9 cellular contexts compared by ENCODE assay signal in the genomic region with DNA sequence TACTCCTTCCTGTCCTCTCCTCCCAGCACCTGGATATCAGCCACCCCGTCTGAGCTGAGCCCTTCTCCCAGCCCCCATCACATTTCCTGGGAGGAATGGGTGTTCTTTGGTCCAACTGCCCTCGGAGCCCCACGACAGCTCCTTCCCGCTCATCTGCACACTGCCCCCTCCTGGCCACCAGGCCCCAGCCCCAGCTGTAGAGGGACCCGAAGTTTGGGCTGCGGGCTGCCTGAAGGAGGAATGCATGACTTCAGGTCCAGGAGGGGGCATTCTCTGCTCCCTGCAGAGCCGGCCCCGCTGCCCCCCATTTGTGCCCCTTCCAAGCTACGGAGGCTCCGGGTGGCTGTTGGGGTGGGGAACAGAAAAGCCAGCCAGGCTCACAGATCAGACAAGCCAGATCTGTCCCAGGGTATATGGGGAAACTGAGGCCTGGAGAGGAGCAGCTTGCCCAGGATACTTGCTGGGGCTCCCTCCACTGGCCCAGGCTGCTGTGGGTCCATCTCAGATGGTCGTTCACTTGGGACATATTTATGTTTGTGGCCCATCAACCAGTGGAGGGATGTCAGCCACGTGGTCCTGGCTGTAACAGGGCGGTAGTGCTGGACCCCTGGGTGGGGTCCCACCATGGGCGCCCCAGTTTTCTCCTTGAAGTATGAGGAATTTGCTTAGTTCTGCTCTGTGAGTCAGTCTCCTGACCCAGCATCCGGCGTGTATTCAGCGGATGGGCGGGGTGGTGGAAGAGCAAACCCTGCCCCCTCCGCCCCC. TPM values are rescaled to one million over a fixed set of nuclear protein-coding genes. Genes with fewer than 3 reads are reported as not detected.
DNase-seq lines count a peak whose midpoint lies in the region; FAIRE-seq and TF ChIP-seq lines count a peak whose summit lies in the region.
"Had no signal": no experiment of that assay in that cellular context is flagged by ENCODE, and none has a peak within 500 bp of the region (broad histone marks: within the 10 kb centered on the region; RNA-seq: fewer than 3 reads in every experiment).

No MANE protein-coding gene starts in this region.

- H3K36me3 Mint-ChIP-seq in neural progenitor cell = peaks cover 6% of the 10 kb centered on the region

- H3K27me3 Mint-ChIP-seq in neural progenitor cell (ENCODE audit: insufficient read depth, low read depth) = peaks cover 5% of the 10 kb centered on the region

- peaks cover 86% of the 10 kb centered on the region for H4K20me1 ChIP-seq in neural progenitor cell (ENCODE audit: low read depth)

- TF ChIP-seq CTCF in LNCaP clone FGC (IDR thresholded peaks at IDR 0.05; ENCODE audit: control insufficient read depth, extremely low read depth, insufficient read depth) = peak; percentile 67
- peak; percentile 78 for TF ChIP-seq CTCF in neural progenitor cell (IDR thresholded peaks at IDR 0.05)
- TF ChIP-seq CTCF in lower leg skin (IDR thresholded peaks at IDR 0.05) = no peak

- no peaks in the 10 kb centered on the region for H3K9me3 Mint-ChIP-seq in neural progenitor cell

- peaks cover 4% of the 10 kb centered on the region for H3F3A ChIP-seq in neural progenitor cell (ENCODE audit: low read depth)

- DNase-seq in NCI-H2227 (lab: John Stamatoyannopoulos, UW; ENCODE audit: unreplicated experiment) (peak; percentile 18), NCI-H2227 treated with DMSO at 0.1 percent for 48 hours (lab: John Stamatoyannopoulos, UW) (no peak), LNCaP clone FGC (ENCODE audit: low read depth) (no peak), ecto neural progenitor cell (ENCODE audit: low spot score) (peak; percentile 76), neural progenitor cell (ENCODE audit: low spot score) (peak; percentile 73), lower leg skin (ENCODE audit: low spot score in 2 of 2) (no peak), GM19239 (ENCODE audit: insufficient read length, low spot score) (no peak), NCI-H2171 treated with DMSO at 0.1 percent for 48 hours (lab: John Stamatoyannopoulos, UW) (no peak)

- FAIRE-seq in GM19239 (lab: Jason Lieb, UNC) = no peak
- FAIRE-seq: G401.6 had no signal

- H3K27ac ChIP-seq in neural progenitor cell = no peak overlapping the region

- no peak overlapping the region for H3K4me3 ChIP-seq in LNCaP clone FGC (ENCODE audit: low read depth, low read length)
- H3K4me3 ChIP-seq in neural progenitor cell = no peak overlapping the region
- H3K4me3 ChIP-seq in lower leg skin (ENCODE audit: low read depth, poor library complexity, severe bottlenecking) = no peak overlapping the region

- no peak overlapping the region for H2AFZ ChIP-seq in neural progenitor cell (replicated peaks)

- no peaks in the 10 kb centered on the region for H3K79me2 ChIP-seq in neural progenitor cell (ENCODE audit: low read depth)

- no peaks in the 10 kb centered on the region for H3K27me3 ChIP-seq in neural progenitor cell

- peaks cover 19% of the 10 kb centered on the region for H3K4me1 Mint-ChIP-seq in neural progenitor cell

- intact Hi-C loops in lower leg skin (cut with DNase I; ENCODE audit: low total_unique reads) = loop anchor here (5.0 kb wide), 2 partner anchors 132 to 313 kb away; no protein-coding TSS in a partner anchor

- H3K4me3 Mint-ChIP-seq in neural progenitor cell = no peak overlapping the region

- TF ChIP-seq POLR2A in lower leg skin (IDR thresholded peaks at IDR 0.05) = no peak

- no peaks in the 10 kb centered on the region for H3K9me3 ChIP-seq in neural progenitor cell (ENCODE audit: low read depth)

- H3K9ac ChIP-seq in neural progenitor cell = no peak overlapping the region

- H3K4me2 ChIP-seq in neural progenitor cell = no peak overlapping the region

- no peak overlapping the region for H3K27ac Mint-ChIP-seq in neural progenitor cell

- 74 to 83% methylated on average over 17 to 19 of the region's 19 CpGs for WGBS in lower leg skin, 2 donors

- no peaks in the 10 kb centered on the region for H3K4me1 ChIP-seq in neural progenitor cell

- no peaks in the 10 kb centered on the region for H3K36me3 ChIP-seq in neural progenitor cell

RNA-seq across cellular contexts. Expression of a gene that starts 33.1 kb away (rescaled TPM):
- total RNA-seq in neural progenitor cell (ENCODE audit: low replicate concordance) = 24.3 and 41.7 TPM in 2 replicates
- total RNA-seq in lower leg skin = 10 to 100 TPM; 42.5 to 68.0 (median 57.0) TPM

Comparison
In these comparisons a context has a peak if more than half of its experiments do, and no peak if none do; other contexts are left out.
1. DNase-seq: peak in NCI-H2227 (single experiment), ecto neural progenitor cell (single experiment) and neural progenitor cell (single experiment); none in NCI-H2227 treated with DMSO at 0.1 percent for 48 hours (single experiment), LNCaP clone FGC (single experiment), lower leg skin (0 of 2), GM19239 (single experiment) and NCI-H2171 treated with DMSO at 0.1 percent for 48 hours (single experiment).
2. CTCF ChIP-seq: peak in LNCaP clone FGC (single experiment) and neural progenitor cell (single experiment); none in lower leg skin (0 of 3).